16 cellular contexts compared by ENCODE assay signal in the genomic region with DNA sequence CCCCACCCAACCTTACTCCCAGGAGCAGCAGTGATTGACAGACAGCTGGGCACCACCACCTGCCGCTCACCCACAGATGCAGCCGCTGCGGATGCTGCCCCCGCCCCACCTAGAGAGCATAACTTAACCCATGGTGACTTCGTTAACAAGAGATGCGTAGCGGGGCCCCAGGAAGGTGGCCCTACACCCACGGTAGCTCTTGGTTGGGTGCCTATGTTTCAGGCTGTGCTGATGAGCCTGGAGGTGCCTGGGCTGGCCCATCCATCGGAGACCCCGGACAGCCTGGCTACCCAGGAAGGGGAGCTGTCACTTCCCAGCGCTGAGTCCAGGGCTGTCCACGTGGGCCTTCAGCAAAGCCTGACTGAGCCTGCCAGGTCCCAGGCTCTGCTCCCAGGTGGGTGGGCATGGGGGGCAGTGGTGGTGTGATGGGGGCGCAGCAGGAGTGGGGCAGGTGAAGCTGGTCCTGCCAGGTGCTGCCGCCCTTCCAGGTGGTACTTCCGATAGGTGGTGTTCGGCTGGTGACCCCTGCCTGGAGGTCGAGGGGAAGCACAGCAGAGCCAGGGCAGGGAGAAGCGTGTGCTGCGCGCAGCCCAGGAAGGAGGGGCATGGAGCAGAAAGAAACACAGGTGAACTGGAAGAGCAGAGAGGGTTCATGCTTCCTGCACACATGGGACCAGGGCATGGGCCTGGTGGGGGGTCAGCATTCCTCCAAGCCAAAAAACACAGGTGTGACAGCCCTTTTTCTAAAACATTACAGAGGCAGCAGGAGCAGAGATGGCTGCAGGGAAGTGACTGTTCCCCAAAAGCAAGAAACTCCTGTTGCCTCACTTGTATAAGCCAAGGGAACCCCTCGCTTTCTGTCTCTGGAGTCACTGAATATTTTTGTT. TPM values are rescaled to one million over a fixed set of nuclear protein-coding genes. Genes with fewer than 3 reads are reported as not detected.
A peak's percentile ranks its signal among the peaks of the same experiment; 100 is the strongest.
DNase-seq lines count a peak whose midpoint lies in the region; ATAC-seq and TF ChIP-seq lines count a peak whose summit lies in the region.
"Had no signal": no experiment of that assay in that cellular context is flagged by ENCODE, and none has a peak within 500 bp of the region (broad histone marks: within the 10 kb centered on the region; RNA-seq: fewer than 3 reads in every experiment).

No MANE protein-coding gene starts in this region.

- H3K4me1 ChIP-seq in left ventricle myocardium inferior (peaks cover 63% of the 10 kb centered on the region), spleen (peaks cover 0 to 24% (median 7%) of the 10 kb centered on the region in 6 donors), esophagus squamous epithelium (peaks cover 28 to 62% (median 52%) of the 10 kb centered on the region in 3 donors)
- H3K4me1 ChIP-seq in effector memory CD4-positive, alpha-beta T cell (ENCODE audit: control insufficient read depth, insufficient read depth, low read length, poor library complexity, severe bottlenecking), result no peaks in the 10 kb centered on the region

- POLR2A ChIA-PET in RWPE1 (lab: Yijun Ruan, JAX; ENCODE audit: low non-redundant PET), result interaction anchor here (0.6 kb wide), 1 partner anchor 30 kb away, joined by 7 read pairs; no protein-coding TSS in a partner anchor

- H3K4me3 ChIP-seq in left ventricle myocardium inferior (no peak overlapping the region), spleen (no peak overlapping the region), esophagus squamous epithelium (no peak overlapping the region)
- no peak overlapping the region for H3K4me3 ChIP-seq in effector memory CD4-positive, alpha-beta T cell (ENCODE audit: insufficient read depth, low read depth, low read length, poor library complexity, severe bottlenecking)
- H3K4me3 ChIP-seq: colonic mucosa, neural progenitor cell had no signal

- H3K4me1 Mint-ChIP-seq in activated CD8-positive, alpha-beta memory T cell treated with anti-CD3 and anti-CD28 coated beads, Interleukin-2, amount 10 ng/mL, durations not matched to agents 7 days and 5 days, result peaks cover 49% of the 10 kb centered on the region

- TF ChIP-seq POLR2A in spleen (IDR thresholded peaks at IDR 0.05) (no peak), esophagus squamous epithelium (IDR thresholded peaks at IDR 0.05) (no peak)

- CTCF ChIA-PET in activated CD8-positive, alpha-beta memory T cell treated with anti-CD3 and anti-CD28 coated beads, Interleukin-2, amount 10 ng/mL, durations not matched to agents 7 days and 5 days (lab: Charles Lee), result interaction anchor here (0.6 to 2.0 kb wide), 3 partner anchors 12 to 294 kb away, joined by 3 to 10 read pairs (median 6); no protein-coding TSS in a partner anchor
- CTCF ChIA-PET in RWPE1 (lab: Yijun Ruan, JAX), result no interaction called here

- H3K9me3 ChIP-seq in left ventricle myocardium inferior (replicated peaks), result no peaks in the 10 kb centered on the region
- H3K9me3 ChIP-seq in spleen, result peaks cover 0 to 3% (median 0%) of the 10 kb centered on the region in 8 donors
- no peaks in the 10 kb centered on the region for H3K9me3 ChIP-seq in esophagus squamous epithelium
- H3K9me3 ChIP-seq in effector memory CD4-positive, alpha-beta T cell (ENCODE audit: control insufficient read depth, low read length), result no peaks in the 10 kb centered on the region
- H3K9me3 ChIP-seq: colonic mucosa had no signal

- no peaks in the 10 kb centered on the region for H3K9me3 Mint-ChIP-seq in activated CD8-positive, alpha-beta memory T cell treated with anti-CD3 and anti-CD28 coated beads, Interleukin-2, amount 10 ng/mL, durations not matched to agents 7 days and 5 days (ENCODE audit: low read depth)

- H3K27me3 ChIP-seq in left ventricle myocardium inferior (ENCODE audit: low read depth) (no peaks in the 10 kb centered on the region), spleen (replicated peaks in 1 of 7) (no peaks in the 10 kb centered on the region), esophagus squamous epithelium (no peaks in the 10 kb centered on the region)
- H3K27me3 ChIP-seq in effector memory CD4-positive, alpha-beta T cell (replicated peaks; ENCODE audit: control insufficient read depth, insufficient read depth, low read length, poor library complexity, severe bottlenecking), result no peaks in the 10 kb centered on the region
- H3K27me3 ChIP-seq: colonic mucosa, neural progenitor cell had no signal

- H3K36me3 ChIP-seq in left ventricle myocardium inferior (peaks cover 4% of the 10 kb centered on the region), spleen (peaks cover 0 to 68% (median 6%) of the 10 kb centered on the region in 6 donors), esophagus squamous epithelium (peaks cover 0 to 15% (median 1%) of the 10 kb centered on the region in 3 donors)
- H3K36me3 ChIP-seq in effector memory CD4-positive, alpha-beta T cell (ENCODE audit: control insufficient read depth, insufficient read depth, low read length), result peaks cover 30% of the 10 kb centered on the region
- H3K36me3 ChIP-seq: colonic mucosa, neural progenitor cell had no signal

- H3K4me3 Mint-ChIP-seq in activated CD8-positive, alpha-beta memory T cell treated with anti-CD3 and anti-CD28 coated beads, Interleukin-2, amount 10 ng/mL, durations not matched to agents 7 days and 5 days, result no peak overlapping the region
- H3K4me3 Mint-ChIP-seq: neural progenitor cell; stimulated activated naive CD8-positive, alpha-beta T cell treated with anti-CD3 and anti-CD28 coated beads, Interleukin-15, amount 100 ng/mL, for 72 hours had no signal

- 93 to 96% (median 95%) methylated on average over 13 to 21 of the region's 21 CpGs for WGBS in spleen, 5 donors
- 91 to 100% methylated on average over 5 to 9 of the region's 21 CpGs for WGBS in esophagus squamous epithelium, 2 donors

- intact Hi-C loops in left ventricle myocardium inferior (cut with micrococcal nuclease) (no loop called here), spleen (cut with DNase I; ENCODE audit: low total_unique reads) (no loop called here), esophagus squamous epithelium (cut with DNase I) (no loop called here)

- H3K27ac ChIP-seq in RWPE1 (peak overlapping the region; percentile 34; the same call in 1 of the 2 replicates), left ventricle myocardium inferior (replicated peaks) (peak overlapping the region; percentile 64), spleen (no peak overlapping the region), esophagus squamous epithelium (no peak overlapping the region)
- no peak overlapping the region for H3K27ac ChIP-seq in effector memory CD4-positive, alpha-beta T cell (ENCODE audit: insufficient read depth, low read length, poor library complexity, severe bottlenecking)
- H3K27ac ChIP-seq: colonic mucosa, HL-60, neural progenitor cell had no signal

- ATAC-seq in activated CD8-positive, alpha-beta memory T cell treated with anti-CD3 and anti-CD28 coated beads, Interleukin-2, amount 10 ng/mL, durations not matched to agents 7 days and 5 days, result no peak

- TF ChIP-seq CTCF in RWPE1 (conservative IDR thresholded peaks at IDR 0.05; ENCODE audit: low read depth), result no peak
- no peak for TF ChIP-seq CTCF in left ventricle myocardium inferior (IDR thresholded peaks at IDR 0.05; ENCODE audit: borderline replicate concordance)
- TF ChIP-seq CTCF in spleen (IDR thresholded peaks at IDR 0.05 in 8 of 11, conservative IDR thresholded peaks at IDR 0.05 in 3 of 11), result no peak
- no peak for TF ChIP-seq CTCF in esophagus squamous epithelium (IDR thresholded peaks at IDR 0.05)

- no peak for DNase-seq in activated CD8-positive, alpha-beta memory T cell treated with anti-CD3 and anti-CD28 coated beads, Interleukin-2, amount 10 ng/mL, durations not matched to agents 7 days and 5 days
- no peak for DNase-seq in activated CD8-positive, alpha-beta memory T cell treated with anti-CD3 and anti-CD28 coated beads, Interleukin-2, amount 50 U/mL, for 4 hours
- DNase-seq in RWPE1 (ENCODE audit: low spot score) (no peak), left ventricle myocardium inferior (peak; percentile 10), spleen (peak; percentile 66), esophagus squamous epithelium (lab: John Stamatoyannopoulos, UW) (no peak)
- DNase-seq in effector memory CD4-positive, alpha-beta T cell, result no peak
- no peak for DNase-seq in activated CD4-positive, alpha-beta T cell treated with anti-CD3 and anti-CD28 coated beads, Interleukin-2, amount 50 U/mL, for 4 hours
- DNase-seq: colonic mucosa, HCEC 1CT, mammary epithelial cell, NCI-H187 treated with DMSO at 0.1 percent for 48 hours, NCI-H69 had no signal

- H3K27me3 Mint-ChIP-seq in activated CD8-positive, alpha-beta memory T cell treated with anti-CD3 and anti-CD28 coated beads, Interleukin-2, amount 10 ng/mL, durations not matched to agents 7 days and 5 days, result no peaks in the 10 kb centered on the region
- H3K27me3 Mint-ChIP-seq: stimulated activated naive CD8-positive, alpha-beta T cell treated with anti-CD3 and anti-CD28 coated beads, Interleukin-15, amount 100 ng/mL, for 72 hours had no signal

- H3K27ac Mint-ChIP-seq in activated CD8-positive, alpha-beta memory T cell treated with anti-CD3 and anti-CD28 coated beads, Interleukin-2, amount 10 ng/mL, durations not matched to agents 7 days and 5 days, result peak overlapping the region; percentile 59

- peaks cover 37% of the 10 kb centered on the region for H3K36me3 Mint-ChIP-seq in activated CD8-positive, alpha-beta memory T cell treated with anti-CD3 and anti-CD28 coated beads, Interleukin-2, amount 10 ng/mL, durations not matched to agents 7 days and 5 days

RNA-seq across cellular contexts. Expression of a gene that starts 56.9 kb away (rescaled TPM):
- total RNA-seq in activated CD8-positive, alpha-beta memory T cell treated with anti-CD3 and anti-CD28 coated beads, Interleukin-2, amount 10 ng/mL, durations not matched to agents 7 days and 5 days, result 10 to 100 TPM; 41.2 to 42.7 TPM
- total RNA-seq in left ventricle myocardium inferior, result 12.3 TPM
- 10 to 100 TPM in 5 of 7 donors, 1 to 10 TPM in 2; 6.7 to 34.0 (median 11.9) TPM for total RNA-seq in spleen
- 1 to 10 TPM; 2.4 to 2.8 (median 2.6) TPM for polyA plus RNA-seq in spleen
- total RNA-seq in esophagus squamous epithelium, result 10 to 100 TPM in 2 of 4 donors, 1 to 10 TPM in 2; 6.6 to 15.6 (median 9.8) TPM

Comparison
In these comparisons a context has a peak if more than half of its experiments do, and no peak if none do; other contexts are left out.
1. DNase-seq: peak in left ventricle myocardium inferior (single experiment) and spleen (single experiment); none in activated CD8-positive, alpha-beta memory T cell treated with anti-CD3 and anti-CD28 coated beads, Interleukin-2, amount 10 ng/mL, durations not matched to agents 7 days and 5 days (single experiment), activated CD8-positive, alpha-beta memory T cell treated with anti-CD3 and anti-CD28 coated beads, Interleukin-2, amount 50 U/mL, for 4 hours (single experiment), RWPE1 (single experiment), esophagus squamous epithelium (single experiment), effector memory CD4-positive, alpha-beta T cell (0 of 3) and activated CD4-positive, alpha-beta T cell treated with anti-CD3 and anti-CD28 coated beads, Interleukin-2, amount 50 U/mL, for 4 hours (0 of 2).
2. H3K27ac ChIP-seq: peak in RWPE1 (single experiment) and left ventricle myocardium inferior (single experiment); none in spleen (0 of 8), esophagus squamous epithelium (0 of 4) and effector memory CD4-positive, alpha-beta T cell (single experiment).